In genomic region chr3:58335432-58335947, GRCh38 we compare ENCODE assay signal across 9 cellular contexts. TPM values are rescaled to one million over a fixed set of nuclear protein-coding genes. Genes with fewer than 3 reads are reported as not detected.
DNase-seq lines count a peak whose midpoint lies in the region; ATAC-seq and TF ChIP-seq lines count a peak whose summit lies in the region.
"Had no signal": no experiment of that assay in that cellular context is flagged by ENCODE, and none has a peak within 500 bp of the region (broad histone marks: within the 10 kb centered on the region; RNA-seq: fewer than 3 reads in every experiment).

No MANE protein-coding gene starts in this region.

- H3K79me2 ChIP-seq in Karpas-422 (ENCODE audit: low read length): peaks cover 87% of the 10 kb centered on the region

- H3K4me3 Mint-ChIP-seq in central memory CD8-positive, alpha-beta T cell: peak overlapping the region; percentile 2
- H3K4me3 Mint-ChIP-seq in natural killer cell: peak overlapping the region; percentile 99

- intact Hi-C loops in natural killer cell (cut with micrococcal nuclease): no loop called here

- no peak for ATAC-seq in central memory CD8-positive, alpha-beta T cell (replicated peaks; ENCODE audit: extremely low read depth, poor library complexity, severe bottlenecking)
- ATAC-seq in natural killer cell: no peak
- ATAC-seq in HG02642 (IDR thresholded peaks at IDR 0.05; ENCODE audit: poor library complexity, unreplicated experiment): no peak
- no peak for ATAC-seq in HG03196 (IDR thresholded peaks at IDR 0.05; ENCODE audit: unreplicated experiment)
- ATAC-seq in HG03039 (IDR thresholded peaks at IDR 0.05; ENCODE audit: unreplicated experiment): no peak

- H3K27ac Mint-ChIP-seq in central memory CD8-positive, alpha-beta T cell (ENCODE audit: low read depth): no peak overlapping the region
- H3K27ac Mint-ChIP-seq in natural killer cell: peak overlapping the region; percentile 87 to 91

- no peaks in the 10 kb centered on the region for H3K27me3 ChIP-seq in AG04450 (ENCODE audit: control insufficient read depth, insufficient read depth, low read length)
- no peaks in the 10 kb centered on the region for H3K27me3 ChIP-seq in Karpas-422 (ENCODE audit: low read length)

- CTCF ChIA-PET in AG04450 (lab: Charles Lee): interaction anchor here (0.6 to 2.4 kb wide), 8 partner anchors 9 to 168 kb away, joined by 3 to 13 read pairs (median 4); partner anchors contain the start of genes HTD2 and RPP14

- no peaks in the 10 kb centered on the region for H4K20me1 ChIP-seq in Karpas-422 (ENCODE audit: insufficient read depth, low read depth, low read length)

- H3K4me1 Mint-ChIP-seq in central memory CD8-positive, alpha-beta T cell: peaks cover 41% of the 10 kb centered on the region
- H3K4me1 Mint-ChIP-seq in natural killer cell: peaks cover 33 to 45% of the 10 kb centered on the region in 2 donors

- H3K9ac ChIP-seq in Karpas-422 (ENCODE audit: low read length): peak overlapping the region; percentile 97

- H3K36me3 ChIP-seq in Karpas-422 (ENCODE audit: insufficient read depth, low read length): peaks cover 45% of the 10 kb centered on the region

- TF ChIP-seq CTCF in AG04450 (IDR thresholded peaks at IDR 0.05; ENCODE audit: low read depth, low read length): no peak
- TF ChIP-seq CTCF in natural killer cell (IDR thresholded peaks at IDR 0.05): no peak

- POLR2A ChIA-PET in AG04450 (lab: Yijun Ruan, JAX): interaction anchor here (0.7 to 3.3 kb wide), 6 partner anchors 10 to 156 kb away, joined by 3 to 22 read pairs (median 5); no protein-coding TSS in a partner anchor

- peak overlapping the region; percentile 84 for H3K4me3 ChIP-seq in AG04450 (ENCODE audit: low read depth, low read length)
- peak overlapping the region; percentile 86 for H3K4me3 ChIP-seq in Karpas-422 (ENCODE audit: low read length)

- peak overlapping the region; percentile 96 for H3K27ac ChIP-seq in AG04450 (ENCODE audit: low read depth, low read length)
- H3K27ac ChIP-seq in Karpas-422 (ENCODE audit: low read length): peak overlapping the region; percentile 100

- H3K9me3 ChIP-seq in AG04450 (ENCODE audit: control insufficient read depth, insufficient read depth, low read length): no peaks in the 10 kb centered on the region; the same call in 1 of the 2 replicates
- no peaks in the 10 kb centered on the region for H3K9me3 ChIP-seq in Karpas-422 (ENCODE audit: low read length)

- no peaks in the 10 kb centered on the region for H3K9me2 ChIP-seq in Karpas-422 (replicated peaks; ENCODE audit: insufficient read depth, low read length)

- DNase-seq in AG04450 (ENCODE audit: low read depth, low spot score): no peak
- no peak for DNase-seq in Karpas-422
- no peak for DNase-seq in central memory CD8-positive, alpha-beta T cell (ENCODE audit: low spot score in 2 of 2)
- DNase-seq in natural killer cell: no peak
- DNase-seq in superior temporal gyrus (ENCODE audit: extremely low spot score): no peak
- DNase-seq: effector memory CD4-positive, alpha-beta T cell had no signal

- peaks cover 11% of the 10 kb centered on the region for H3K36me3 Mint-ChIP-seq in central memory CD8-positive, alpha-beta T cell (ENCODE audit: insufficient read depth)
- no peaks in the 10 kb centered on the region for H3K36me3 Mint-ChIP-seq in natural killer cell

- no peaks in the 10 kb centered on the region for H3K27me3 Mint-ChIP-seq in central memory CD8-positive, alpha-beta T cell
- H3K27me3 Mint-ChIP-seq in natural killer cell (ENCODE audit: low read depth in 2 of 2): no peaks in the 10 kb centered on the region

- H3K9me3 Mint-ChIP-seq in central memory CD8-positive, alpha-beta T cell: no peaks in the 10 kb centered on the region
- no peaks in the 10 kb centered on the region for H3K9me3 Mint-ChIP-seq in natural killer cell

- peak overlapping the region; percentile 93 for H3K4me2 ChIP-seq in Karpas-422 (ENCODE audit: low read depth, low read length, poor library complexity, severe bottlenecking)

- H2AFZ ChIP-seq in Karpas-422 (ENCODE audit: low read length): no peak overlapping the region

- H3K4me1 ChIP-seq in Karpas-422 (ENCODE audit: low read length): peaks cover 80% of the 10 kb centered on the region

RNA-seq across cellular contexts. Expression of gene PXK, which starts 2.8 kb away (rescaled TPM):
- 56.6 and 70.3 TPM in 2 replicates for polyA plus RNA-seq in AG04450 (2011; rRNA removed)
- polyA minus RNA-seq in AG04450 (2011; rRNA and poly(A)+ RNA removed): 47.1 and 50.1 TPM in 2 replicates
- total RNA-seq in Karpas-422 (2014; rRNA removed; shearing (Covaris generic); ENCODE audit: low replicate concordance): 222 and 353 TPM in 2 replicates
- 10 to 100 TPM; 42.1 to 53.8 (median 48.9) TPM for total RNA-seq in natural killer cell

RNA-seq across cellular contexts. Expression of gene HTD2, which starts 29.2 kb away (rescaled TPM):
- 7.1 and 9.6 TPM in 2 replicates for polyA plus RNA-seq in AG04450 (2011; rRNA removed)
- 2.0 and 2.3 TPM in 2 replicates for polyA minus RNA-seq in AG04450 (2011; rRNA and poly(A)+ RNA removed)
- total RNA-seq in Karpas-422 (2014; rRNA removed; shearing (Covaris generic); ENCODE audit: low replicate concordance): 5.4 and 19.9 TPM in 2 replicates
- 1 to 10 TPM; 3.3 to 5.5 (median 3.7) TPM for total RNA-seq in natural killer cell

RNA-seq across cellular contexts. Expression of gene RPP14, which starts 29.4 kb away (rescaled TPM):
- polyA plus RNA-seq in AG04450 (2011; rRNA removed): 14.7 and 18.5 TPM in 2 replicates
- polyA minus RNA-seq in AG04450 (2011; rRNA and poly(A)+ RNA removed): 6.8 and 8.8 TPM in 2 replicates
- 7.5 and 7.6 TPM in 2 replicates for total RNA-seq in Karpas-422 (2014; rRNA removed; shearing (Covaris generic); ENCODE audit: low replicate concordance)
- 10 to 100 TPM; 13.1 to 18.8 (median 17.0) TPM for total RNA-seq in natural killer cell
